8 cellular contexts compared by ENCODE assay signal in genomic region chr6:5260661-5261544, GRCh38. TPM values are rescaled to one million over a fixed set of nuclear protein-coding genes. Genes with fewer than 3 reads are reported as not detected.
DNase-seq lines count a peak whose midpoint lies in the region; ATAC-seq and TF ChIP-seq lines count a peak whose summit lies in the region.

Gene FARS2, plus strand, starts transcription at chr6:5261513.
Gene LYRM4, minus strand, starts transcription at chr6:5260950. Its CDS starts 217 bp downstream, at chr6:5260733.

- no peaks in the 10 kb centered on the region for H3K9me3 ChIP-seq in spleen

- H3K4me1 ChIP-seq in spleen: peaks cover 15 to 52% (median 33%) of the 10 kb centered on the region in 6 donors

- intact Hi-C loops in spleen (cut with DNase I; ENCODE audit: low total_unique reads): no loop called here

- peak; percentile 80 for ATAC-seq in HG03175 (IDR thresholded peaks at IDR 0.05; ENCODE audit: unreplicated experiment)

- peak within 1 kb of the TSS; percentile 75 to 99 (median 91) for H3K4me3 ChIP-seq in spleen

- H3K27me3 ChIP-seq in spleen (replicated peaks in 1 of 7): no peaks in the 10 kb centered on the region

- TF ChIP-seq CTCF in spleen (IDR thresholded peaks at IDR 0.05 in 8 of 11, conservative IDR thresholded peaks at IDR 0.05 in 3 of 11): peak in 8 of 11 experiments; percentile 9 to 70 (median 32)

- H3K27ac ChIP-seq in caudate nucleus (ENCODE audit: low read depth, low read length): peak within 1 kb of the TSS; percentile 100
- H3K27ac ChIP-seq in spleen: peak within 1 kb of the TSS; percentile 95 to 98 (median 98)

- in situ Hi-C loops in GM18951 (cut with MboI; ENCODE audit: low sequenced_read_pairs, unreplicated experiment): no loop called here

- peak; percentile 53 for TF ChIP-seq POLR2A in GM18951 (IDR thresholded peaks at IDR 0.05; ENCODE audit: extremely low read depth, insufficient read depth, insufficient read length)
- TF ChIP-seq POLR2A in spleen (IDR thresholded peaks at IDR 0.05): no peak

- DNase-seq in AG08395 (ENCODE audit: low spot score) (peak; percentile 97), NCI-H345 (lab: John Stamatoyannopoulos, UW) (peak; percentile 62), caudate nucleus (lab: John Stamatoyannopoulos, UW) (peak; percentile 45 to 99 (median 92)), inferior parietal cortex (ENCODE audit: extremely low spot score) (peak; percentile 87), spleen (peak; percentile 98)
- DNase-seq in activated CD4-positive, CD25-positive, alpha-beta regulatory T cell (lab: John Stamatoyannopoulos, UW): peak; percentile 83 to 90 (median 86)

- 0 to 1% (median 0%) methylated on average over 36 to 85 of the region's 85 CpGs for WGBS in spleen, 5 donors

- peaks cover 0 to 3% (median 0%) of the 10 kb centered on the region in 6 donors for H3K36me3 ChIP-seq in spleen

RNA-seq across cellular contexts. Expression of gene FARS2, which starts in this region (rescaled TPM):
- total RNA-seq in spleen: 10 to 100 TPM; 16.7 to 27.4 (median 22.6) TPM
- 10 to 100 TPM in 2 of 3 donors, 1 to 10 TPM in 1; 9.0 to 13.3 (median 11.2) TPM for polyA plus RNA-seq in spleen

RNA-seq across cellular contexts. Expression of gene LYRM4, which starts in this region (rescaled TPM):
- total RNA-seq in spleen: 10 to 100 TPM; 32.1 to 40.3 (median 36.5) TPM
- polyA plus RNA-seq in spleen: 10 to 100 TPM; 46.1 to 58.1 (median 58.1) TPM

Comparison
In these comparisons a context has a peak if more than half of its experiments do, and no peak if none do; other contexts are left out.
1. Peak in every context shown above with its lines: DNase-seq, ATAC-seq, H3K4me3 ChIP-seq and H3K27ac ChIP-seq.